8 cellular contexts compared by ENCODE assay signal in genomic region chr5:146662229-146662628, GRCh38.
DNase-seq lines count a peak whose midpoint lies in the region; ATAC-seq and TF ChIP-seq lines count a peak whose summit lies in the region.

No MANE protein-coding gene starts in this region.

- H3K27ac Mint-ChIP-seq in MCF 10A (ENCODE audit: low read depth, unreplicated experiment) (no peak overlapping the region), nephron (no peak overlapping the region)

- no peak overlapping the region for H3K4me2 ChIP-seq in Karpas-422 (ENCODE audit: low read depth, low read length, poor library complexity, severe bottlenecking)

- ATAC-seq in GM21423 (IDR thresholded peaks at IDR 0.05; ENCODE audit: unreplicated experiment), result no peak
- no peak for ATAC-seq in HG03108 (IDR thresholded peaks at IDR 0.05; ENCODE audit: unreplicated experiment)

- H3K9ac ChIP-seq in Karpas-422 (ENCODE audit: low read length), result no peak overlapping the region

- H3K4me1 Mint-ChIP-seq in MCF 10A (ENCODE audit: insufficient read depth, unreplicated experiment) (no peaks in the 10 kb centered on the region), nephron (no peaks in the 10 kb centered on the region)

- intact Hi-C loops in MCF 10A (cut with micrococcal nuclease), result loop anchor here (5.0 kb wide), 1 partner anchor 305 kb away; no protein-coding TSS in a partner anchor

- no peaks in the 10 kb centered on the region for H4K20me1 ChIP-seq in Karpas-422 (ENCODE audit: insufficient read depth, low read depth, low read length)

- CTCF ChIA-PET in MCF 10A (lab: Yijun Ruan, JAX), result interaction anchor here (0.6 to 1.7 kb wide), 3 partner anchors 25 to 478 kb away, joined by 3 to 14 read pairs (median 3); no protein-coding TSS in a partner anchor

- no peak overlapping the region for H3K27ac ChIP-seq in Karpas-422 (ENCODE audit: low read length)

- peak; percentile 20 for DNase-seq in GM10266 (ENCODE audit: extremely low spot score)
- peak; percentile 76 for DNase-seq in Karpas-422
- peak; percentile 39 for DNase-seq in MCF 10A (ENCODE audit: unreplicated experiment)
- no peak for DNase-seq in NCI-H2107 treated with DMSO at 0.1 percent for 48 hours (lab: John Stamatoyannopoulos, UW; ENCODE audit: unreplicated experiment)
- no peak for DNase-seq in NCI-H1105 treated with DMSO at 0.1 percent for 48 hours (lab: John Stamatoyannopoulos, UW)

- H3K36me3 ChIP-seq in Karpas-422 (ENCODE audit: insufficient read depth, low read length), result no peaks in the 10 kb centered on the region

- no peaks in the 10 kb centered on the region for H3K4me1 ChIP-seq in Karpas-422 (ENCODE audit: low read length)

- H3K36me3 Mint-ChIP-seq in MCF 10A (ENCODE audit: insufficient read depth, unreplicated experiment), result no peaks in the 10 kb centered on the region
- no peaks in the 10 kb centered on the region for H3K36me3 Mint-ChIP-seq in nephron (ENCODE audit: low read depth)

- H3K9me3 ChIP-seq in Karpas-422 (ENCODE audit: low read length), result no peaks in the 10 kb centered on the region

- no peaks in the 10 kb centered on the region for H3K79me2 ChIP-seq in Karpas-422 (ENCODE audit: low read length)

- H3K4me3 ChIP-seq in Karpas-422 (ENCODE audit: low read length), result no peak overlapping the region

- H3K27me3 ChIP-seq in Karpas-422 (ENCODE audit: low read length), result no peaks in the 10 kb centered on the region

- no peak overlapping the region for H2AFZ ChIP-seq in Karpas-422 (ENCODE audit: low read length)

- H3K27me3 Mint-ChIP-seq in MCF 10A (ENCODE audit: insufficient read depth, unreplicated experiment) (no peaks in the 10 kb centered on the region), nephron (ENCODE audit: low read depth) (no peaks in the 10 kb centered on the region)

- no TSS peak for BruUV-seq in MCF 10A (replicated peaks; lab: Mats Ljungman, UMichigan)

- no peaks in the 10 kb centered on the region for H3K9me3 Mint-ChIP-seq in MCF 10A (ENCODE audit: unreplicated experiment)
- no peaks in the 10 kb centered on the region for H3K9me3 Mint-ChIP-seq in nephron

- no peaks in the 10 kb centered on the region for H3K9me2 ChIP-seq in Karpas-422 (replicated peaks; ENCODE audit: insufficient read depth, low read length)

- no peak overlapping the region for H3K4me3 Mint-ChIP-seq in MCF 10A (ENCODE audit: unreplicated experiment)
- H3K4me3 Mint-ChIP-seq in nephron, result no peak overlapping the region

- POLR2A ChIA-PET in MCF 10A (lab: Yijun Ruan, JAX), result no interaction called here

- TF ChIP-seq CTCF in GM10266 (IDR thresholded peaks at IDR 0.05; ENCODE audit: control insufficient read depth, insufficient read depth, low read depth, missing control alignments), result peak; percentile 57
- TF ChIP-seq CTCF in MCF 10A (IDR thresholded peaks at IDR 0.05; ENCODE audit: unreplicated experiment), result peak; percentile 32
- peak; percentile 22 to 49 (median 26) for TF ChIP-seq CTCF in nephron (IDR thresholded peaks at IDR 0.05; ENCODE audit: unreplicated experiment in 3 of 3)

Comparison
In these comparisons a context has a peak if more than half of its experiments do, and no peak if none do; other contexts are left out.
1. DNase-seq: peak in GM10266 (single experiment), Karpas-422 (single experiment) and MCF 10A (single experiment); none in NCI-H2107 treated with DMSO at 0.1 percent for 48 hours (single experiment) and NCI-H1105 treated with DMSO at 0.1 percent for 48 hours (single experiment).
2. Peak in every context shown above with its lines, with median percentiles within 50 percentile points of each other: CTCF ChIP-seq.